Comparison of ENCODE assay signal across 1 cellular context in the genomic region with DNA sequence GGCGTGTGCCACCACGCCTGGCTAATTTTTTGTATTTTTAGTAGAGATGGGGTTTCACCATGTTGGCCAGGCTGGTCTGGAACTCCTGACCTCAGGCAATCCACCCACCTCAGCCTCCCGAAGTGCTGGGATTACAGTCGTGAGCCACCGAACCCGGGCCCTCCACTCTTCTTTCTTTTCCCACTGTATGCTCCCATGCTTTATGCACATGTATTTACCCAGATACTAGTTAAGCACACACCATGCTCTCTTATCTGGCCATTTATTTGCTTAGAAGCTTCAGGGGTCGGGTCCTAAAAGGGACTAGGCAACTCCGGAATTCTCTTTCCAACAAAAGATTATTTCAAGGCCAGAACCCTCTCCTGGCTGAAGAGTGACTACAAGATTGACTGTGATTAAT. TPM values are rescaled to one million over a fixed set of nuclear protein-coding genes. Genes with fewer than 3 reads are reported as not detected.
"Had no signal": no experiment of that assay in that cellular context is flagged by ENCODE, and none has a peak within 500 bp of the region (broad histone marks: within the 10 kb centered on the region; RNA-seq: fewer than 3 reads in every experiment).

No MANE protein-coding gene starts in this region.

RNA-seq across cellular contexts. Expression of a gene that starts 38.7 kb away (rescaled TPM):
- total RNA-seq: GM12878 had no signal
